In genomic region chr6:90107721-90108364, GRCh38 we compare ENCODE assay signal across 9 cellular contexts.
DNase-seq lines count a peak whose midpoint lies in the region; ATAC-seq, FAIRE-seq and TF ChIP-seq lines count a peak whose summit lies in the region.
"Had no signal": no experiment of that assay in that cellular context is flagged by ENCODE, and none has a peak within 500 bp of the region (broad histone marks: within the 10 kb centered on the region; RNA-seq: fewer than 3 reads in every experiment).

No MANE protein-coding gene starts in this region.

- no peak overlapping the region for H3K4me2 ChIP-seq in HepG2 (ENCODE audit: low read depth, low read length)

- no peak for TF ChIP-seq CTCF in HepG2 (CRISPR knock-in tag; IDR thresholded peaks at IDR 0.05)

- H3K9me3 ChIP-seq in HepG2 (ENCODE audit: low read length), result no peaks in the 10 kb centered on the region

- ATAC-seq in GM18520 (IDR thresholded peaks at IDR 0.05; ENCODE audit: unreplicated experiment), result peak; percentile 72
- peak; percentile 95 for ATAC-seq in GM21529 (IDR thresholded peaks at IDR 0.05; ENCODE audit: unreplicated experiment)
- peak; percentile 78 for ATAC-seq in HG03460 (IDR thresholded peaks at IDR 0.05; ENCODE audit: unreplicated experiment)
- ATAC-seq in HepG2, result no peak

- no peak overlapping the region for H3K9ac ChIP-seq in HepG2 (ENCODE audit: insufficient read depth, low read depth, low read length)

- 0 out of 5 replicates have a peak, but pooled peaks cover 0 to 4% of the 10 kb centered on the region in 2 experiments for H3K27me3 ChIP-seq in HepG2 (ENCODE audit: control insufficient read depth in 1 of 2, insufficient read depth in 2 of 2, low read length in 2 of 2)
- H3K27me3 ChIP-seq: esophagus muscularis mucosa had no signal

- H3K36me3 ChIP-seq in HepG2 (replicated peaks in 1 of 2; ENCODE audit: control insufficient read depth in 1 of 2, insufficient read depth in 2 of 2, low read length in 2 of 2), result no peaks in the 10 kb centered on the region
- H3K36me3 ChIP-seq: esophagus muscularis mucosa had no signal

- no peak for TF ChIP-seq POLR2A in HepG2 (IDR thresholded peaks at IDR 0.05; ENCODE audit: insufficient read depth in 1 of 2, low read depth in 2 of 2, low read length in 2 of 2)

- WGBS in HepG2 (ENCODE audit: low lambda C conversion rate), result 44% methylated on average over 4 of the region's 4 CpGs

- in situ Hi-C loops in HepG2 (cut with HindIII; ENCODE audit: extremely low pct_ligation_motif_present, low pct_unique_long_range_greater_than_20kb), result no loop called here

- no peak overlapping the region for H3K4me3 ChIP-seq in HepG2 (replicated peaks in 1 of 3; ENCODE audit: insufficient read depth in 1 of 3, low read depth in 2 of 3, low read length in 3 of 3)
- H3K4me3 ChIP-seq: esophagus muscularis mucosa had no signal

- TF ChIP-seq EP300 in HepG2 (IDR thresholded peaks at IDR 0.05; ENCODE audit: low read depth in 2 of 2, low read length in 2 of 2), result no peak
- no peak for TF ChIP-seq EP300 in HepG2 (CRISPR knock-in tag; IDR thresholded peaks at IDR 0.05; ENCODE audit: borderline replicate concordance)

- POLR2A ChIA-PET in HepG2 (lab: Yijun Ruan, JAX), result no interaction called here

- H3K4me1 ChIP-seq in HepG2 (ENCODE audit: insufficient read depth, low read length), result 0 out of 2 replicates have a peak, but pooled peaks cover 5% of the 10 kb centered on the region

- DNase-seq in globus pallidus (ENCODE audit: low spot score) (peak; percentile 15), NK-92 (lab: John Stamatoyannopoulos, UW; ENCODE audit: unreplicated experiment) (no peak), HepG2 (ENCODE audit: low spot score) (no peak), HK-2 (ENCODE audit: unreplicated experiment) (no peak), NCI-H2227 (lab: John Stamatoyannopoulos, UW; ENCODE audit: unreplicated experiment) (no peak)

- BruUV-seq in HepG2 (replicated peaks; lab: Mats Ljungman, UMichigan), result no TSS peak

- no peak overlapping the region for H2AFZ ChIP-seq in HepG2 (ENCODE audit: low read length)

- H4K20me1 ChIP-seq in HepG2 (ENCODE audit: insufficient read depth, low read length), result no peaks in the 10 kb centered on the region

- intact Hi-C loops in HepG2 (cut with micrococcal nuclease; ENCODE audit: unreplicated experiment), result no loop called here

- H3K27ac ChIP-seq in HepG2 (ENCODE audit: extremely low read length, insufficient read depth, low read length), result no peak overlapping the region
- H3K27ac ChIP-seq: esophagus muscularis mucosa had no signal

- FAIRE-seq in HepG2 (lab: Jason Lieb, UNC), result no peak

- no peak for TF ChIP-seq RAD21 in HepG2 (CRISPR knock-in tag; IDR thresholded peaks at IDR 0.05)

- H3K79me2 ChIP-seq in HepG2 (ENCODE audit: insufficient read depth, low read length), result no peaks in the 10 kb centered on the region

- CTCF ChIA-PET in HepG2 (lab: Yijun Ruan, JAX; ENCODE audit: low intra/inter-chr PET ratio, low total read pairs), result no interaction called here

TF ChIP-seq in HepG2, 621 proteins besides CTCF, POLR2A, EP300 and RAD21:
- TF ChIP-seq ZNF264 (CRISPR knock-in tag; IDR thresholded peaks at IDR 0.05), result no peak
- TF ChIP-seq, protein P1, sequence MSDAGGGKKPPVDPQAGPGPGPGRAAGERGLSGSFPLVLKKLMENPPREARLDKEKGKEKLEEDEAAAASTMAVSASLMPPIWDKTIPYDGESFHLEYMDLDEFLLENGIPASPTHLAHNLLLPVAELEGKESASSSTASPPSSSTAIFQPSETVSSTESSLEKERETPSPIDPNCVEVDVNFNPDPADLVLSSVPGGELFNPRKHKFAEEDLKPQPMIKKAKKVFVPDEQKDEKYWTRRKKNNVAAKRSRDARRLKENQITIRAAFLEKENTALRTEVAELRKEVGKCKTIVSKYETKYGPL (CRISPR knock-in tag; IDR thresholded peaks at IDR 0.05), result no peak
- no peak for TF ChIP-seq MBNL3 (CRISPR knock-in tag; conservative IDR thresholded peaks at IDR 0.05)
- no peak for TF ChIP-seq AKNA (CRISPR knock-in tag; IDR thresholded peaks at IDR 0.05; ENCODE audit: borderline replicate concordance)
- no peak for TF ChIP-seq SKI (IDR thresholded peaks at IDR 0.05; ENCODE audit: partially characterized antibody)
- no peak for TF ChIP-seq YEATS4 (CRISPR knock-in tag; IDR thresholded peaks at IDR 0.05; ENCODE audit: borderline replicate concordance)
- no peak for TF ChIP-seq TP53 (CRISPR knock-in tag; conservative IDR thresholded peaks at IDR 0.05)
- TF ChIP-seq ISL2 (CRISPR knock-in tag; IDR thresholded peaks at IDR 0.05), result no peak
- TF ChIP-seq, protein P2, sequence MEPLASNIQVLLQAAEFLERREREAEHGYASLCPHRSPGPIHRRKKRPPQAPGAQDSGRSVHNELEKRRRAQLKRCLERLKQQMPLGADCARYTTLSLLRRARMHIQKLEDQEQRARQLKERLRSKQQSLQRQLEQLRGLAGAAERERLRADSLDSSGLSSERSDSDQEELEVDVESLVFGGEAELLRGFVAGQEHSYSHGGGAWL (CRISPR knock-in tag; IDR thresholded peaks at IDR 0.05), result no peak
- no peak for TF ChIP-seq TOE1 (CRISPR knock-in tag; IDR thresholded peaks at IDR 0.05)
- no peak for TF ChIP-seq BHLHE40 (IDR thresholded peaks at IDR 0.05; ENCODE audit: low read length)
- no peak for TF ChIP-seq SAFB2 (CRISPR knock-in tag; IDR thresholded peaks at IDR 0.05; ENCODE audit: borderline replicate concordance, low read depth)
- no peak for TF ChIP-seq NFE2 (CRISPR knock-in tag; IDR thresholded peaks at IDR 0.05)
- TF ChIP-seq PTBP1 (IDR thresholded peaks at IDR 0.05; ENCODE audit: low read depth, low read length, poor library complexity, severe bottlenecking), result no peak
- no peak for TF ChIP-seq ZNF7 (CRISPR knock-in tag; IDR thresholded peaks at IDR 0.05)
- no peak for TF ChIP-seq AGO2 (optimal IDR thresholded peaks at IDR 0.05; ENCODE audit: low read depth, low read length)
- no peak for TF ChIP-seq RFXANK (CRISPR knock-in tag; IDR thresholded peaks at IDR 0.05)
